Comparison of ENCODE assay signal across 23 cellular contexts in genomic region chr22:20099099-20099711, GRCh38. TPM values are rescaled to one million over a fixed set of nuclear protein-coding genes. Genes with fewer than 3 reads are reported as not detected.
DNase-seq lines count a peak whose midpoint lies in the region; ATAC-seq lines count a peak whose summit lies in the region.
"Had no signal": no experiment of that assay in that cellular context is flagged by ENCODE, and none has a peak within 500 bp of the region (broad histone marks: within the 10 kb centered on the region; RNA-seq: fewer than 3 reads in every experiment).

No MANE protein-coding gene starts in this region.

- H3K36me3 ChIP-seq in aorta (ENCODE audit: control insufficient read depth in 1 of 2, insufficient read depth in 2 of 2, low read length in 1 of 2): peaks cover 4 to 6% of the 10 kb centered on the region in 2 donors

- no peak for ATAC-seq in stimulated activated naive CD8-positive, alpha-beta T cell treated with anti-CD3 and anti-CD28 coated beads, Interleukin-15, amount 100 ng/mL, for 72 hours
- no peak for ATAC-seq in activated naive CD8-positive, alpha-beta T cell treated with anti-CD3 and anti-CD28 coated beads, Interleukin-2, amount 10 ng/mL, durations not matched to agents 7 days and 5 days (ENCODE audit: low read depth)
- ATAC-seq in aorta (ENCODE audit: low FRiP score): no peak
- ATAC-seq: PC-3; stimulated activated naive B cell treated with anti-CD40 and anti-IgM and Interleukin-4, amounts not matched to agents 10 μg/mL and 1 μg/mL and 100 μg/mL, for 72 hours had no signal

- H3K27me3 Mint-ChIP-seq in stimulated activated naive CD8-positive, alpha-beta T cell treated with anti-CD3 and anti-CD28 coated beads, Interleukin-15, Interleukin-2, amounts not matched to agents 100 ng/mL and 50 ng/mL, for 24 hours: no peaks in the 10 kb centered on the region
- no peaks in the 10 kb centered on the region for H3K27me3 Mint-ChIP-seq in stimulated activated naive CD8-positive, alpha-beta T cell treated with anti-CD3 and anti-CD28 coated beads, Interleukin-15, amount 100 ng/mL, for 72 hours
- no peaks in the 10 kb centered on the region for H3K27me3 Mint-ChIP-seq in activated naive CD8-positive, alpha-beta T cell treated with anti-CD3 and anti-CD28 coated beads, Interleukin-2, amount 10 ng/mL, durations not matched to agents 7 days and 5 days
- H3K27me3 Mint-ChIP-seq: progenitor cell of endocrine pancreas; stimulated activated naive B cell treated with anti-CD40 and anti-IgM and Interleukin-4, amounts not matched to agents 10 μg/mL and 1 μg/mL and 100 μg/mL, for 72 hours; type B pancreatic cell had no signal

- H3K27me3 ChIP-seq in aorta (ENCODE audit: control insufficient read depth in 1 of 2, insufficient read depth in 2 of 2, low read length in 1 of 2): no peaks in the 10 kb centered on the region
- H3K27me3 ChIP-seq: dorsolateral prefrontal cortex, esophagus squamous epithelium had no signal

- no peak overlapping the region for H3K4me3 Mint-ChIP-seq in stimulated activated naive CD8-positive, alpha-beta T cell treated with anti-CD3 and anti-CD28 coated beads, Interleukin-15, Interleukin-2, amounts not matched to agents 100 ng/mL and 50 ng/mL, for 24 hours
- H3K4me3 Mint-ChIP-seq in stimulated activated naive CD8-positive, alpha-beta T cell treated with anti-CD3 and anti-CD28 coated beads, Interleukin-15, amount 100 ng/mL, for 72 hours: no peak overlapping the region
- peak overlapping the region; percentile 71 for H3K4me3 Mint-ChIP-seq in activated naive CD8-positive, alpha-beta T cell treated with anti-CD3 and anti-CD28 coated beads, Interleukin-2, amount 10 ng/mL, durations not matched to agents 7 days and 5 days
- H3K4me3 Mint-ChIP-seq: nephron progenitor cell; stimulated activated naive B cell treated with anti-CD40 and anti-IgM and Interleukin-4, amounts not matched to agents 10 μg/mL and 1 μg/mL and 100 μg/mL, for 72 hours; type B pancreatic cell had no signal

- H3K27ac ChIP-seq in aorta (ENCODE audit: low read depth in 1 of 2, low read length in 2 of 2): no peak overlapping the region
- H3K27ac ChIP-seq: esophagus squamous epithelium, GM23248, HL-60, SK-N-MC had no signal

- WGBS in aorta, 2 donors: 93 to 94% methylated on average over 6 of the region's 6 CpGs

- no peaks in the 10 kb centered on the region for H3K4me1 ChIP-seq in aorta (ENCODE audit: control insufficient read depth in 1 of 2, insufficient read depth in 2 of 2, low read length in 2 of 2)
- H3K4me1 ChIP-seq: esophagus squamous epithelium had no signal

- POLR2A ChIA-PET in activated naive CD8-positive, alpha-beta T cell treated with anti-CD3 and anti-CD28 coated beads, Interleukin-2, amount 10 ng/mL, durations not matched to agents 7 days and 5 days (lab: Charles Lee): interaction anchor here (1.1 kb wide), 1 partner anchor 18 kb away, joined by 3 read pairs; the partner anchor contains the start of gene TRMT2A

- H3K27ac Mint-ChIP-seq in stimulated activated naive CD8-positive, alpha-beta T cell treated with anti-CD3 and anti-CD28 coated beads, Interleukin-15, Interleukin-2, amounts not matched to agents 100 ng/mL and 50 ng/mL, for 24 hours: peak overlapping the region; percentile 90
- peak overlapping the region in 1 of 2 donors; percentile 36 for H3K27ac Mint-ChIP-seq in stimulated activated naive CD8-positive, alpha-beta T cell treated with anti-CD3 and anti-CD28 coated beads, Interleukin-15, amount 100 ng/mL, for 72 hours
- H3K27ac Mint-ChIP-seq in activated naive CD8-positive, alpha-beta T cell treated with anti-CD3 and anti-CD28 coated beads, Interleukin-2, amount 10 ng/mL, durations not matched to agents 7 days and 5 days: peak overlapping the region; percentile 85
- H3K27ac Mint-ChIP-seq: nephron progenitor cell; progenitor cell of endocrine pancreas; stimulated activated naive B cell treated with anti-CD40 and anti-IgM and Interleukin-4, amounts not matched to agents 10 μg/mL and 1 μg/mL and 100 μg/mL, for 72 hours; type B pancreatic cell had no signal

- DNase-seq in stimulated activated naive CD8-positive, alpha-beta T cell treated with anti-CD3 and anti-CD28 coated beads, Interleukin-15, amount 100 ng/mL, for 72 hours: no peak
- DNase-seq in activated naive CD8-positive, alpha-beta T cell treated with anti-CD3 and anti-CD28 coated beads, Interleukin-2, amount 10 ng/mL, durations not matched to agents 7 days and 5 days: no peak
- DNase-seq in aorta (peak; percentile 12 to 59), NCI-H69 (lab: John Stamatoyannopoulos, UW) (no peak), CD1c-positive myeloid dendritic cell (ENCODE audit: extremely low spot score) (no peak)
- DNase-seq: activated CD8-positive, alpha-beta memory T cell treated with anti-CD3 and anti-CD28 coated beads for 24 hours; DMS 273 treated with DMSO at 0.1 percent for 48 hours; esophagus squamous epithelium; GM23248; KBM-7; mammary epithelial cell; NCI-H1092 treated with DMSO at 0.1 percent for 48 hours; NCI-H526 treated with DMSO at 0.1 percent for 48 hours; nephron progenitor cell; PC-3; stimulated activated naive B cell treated with anti-CD40 and anti-IgM and Interleukin-4, amounts not matched to agents 10 μg/mL and 1 μg/mL and 100 μg/mL, for 72 hours had no signal

- no peaks in the 10 kb centered on the region for H3K9me3 ChIP-seq in aorta (ENCODE audit: control insufficient read depth, low read length)
- H3K9me3 ChIP-seq: esophagus squamous epithelium had no signal

- intact Hi-C loops in aorta (cut with DNase I): no loop called here

- H3K9me3 Mint-ChIP-seq in stimulated activated naive CD8-positive, alpha-beta T cell treated with anti-CD3 and anti-CD28 coated beads, Interleukin-15, Interleukin-2, amounts not matched to agents 100 ng/mL and 50 ng/mL, for 24 hours: no peaks in the 10 kb centered on the region
- peaks cover 8 to 12% of the 10 kb centered on the region in 2 donors for H3K9me3 Mint-ChIP-seq in stimulated activated naive CD8-positive, alpha-beta T cell treated with anti-CD3 and anti-CD28 coated beads, Interleukin-15, amount 100 ng/mL, for 72 hours
- H3K9me3 Mint-ChIP-seq in activated naive CD8-positive, alpha-beta T cell treated with anti-CD3 and anti-CD28 coated beads, Interleukin-2, amount 10 ng/mL, durations not matched to agents 7 days and 5 days: peaks cover 3% of the 10 kb centered on the region
- H3K9me3 Mint-ChIP-seq: type B pancreatic cell had no signal

- H3K4me3 ChIP-seq in aorta (ENCODE audit: low read length in 2 of 2): no peak overlapping the region
- H3K4me3 ChIP-seq: dorsolateral prefrontal cortex, esophagus squamous epithelium, GM23248, SK-N-MC had no signal

- peaks cover 86% of the 10 kb centered on the region for H3K36me3 Mint-ChIP-seq in stimulated activated naive CD8-positive, alpha-beta T cell treated with anti-CD3 and anti-CD28 coated beads, Interleukin-15, Interleukin-2, amounts not matched to agents 100 ng/mL and 50 ng/mL, for 24 hours (ENCODE audit: low read depth)
- peaks cover 58% of the 10 kb centered on the region for H3K36me3 Mint-ChIP-seq in activated naive CD8-positive, alpha-beta T cell treated with anti-CD3 and anti-CD28 coated beads, Interleukin-2, amount 10 ng/mL, durations not matched to agents 7 days and 5 days

- peaks cover 73% of the 10 kb centered on the region for H3K4me1 Mint-ChIP-seq in stimulated activated naive CD8-positive, alpha-beta T cell treated with anti-CD3 and anti-CD28 coated beads, Interleukin-15, Interleukin-2, amounts not matched to agents 100 ng/mL and 50 ng/mL, for 24 hours (ENCODE audit: low read depth)
- H3K4me1 Mint-ChIP-seq in stimulated activated naive CD8-positive, alpha-beta T cell treated with anti-CD3 and anti-CD28 coated beads, Interleukin-15, amount 100 ng/mL, for 72 hours: peaks cover 92% of the 10 kb centered on the region
- H3K4me1 Mint-ChIP-seq in activated naive CD8-positive, alpha-beta T cell treated with anti-CD3 and anti-CD28 coated beads, Interleukin-2, amount 10 ng/mL, durations not matched to agents 7 days and 5 days: peaks cover 49% of the 10 kb centered on the region
- H3K4me1 Mint-ChIP-seq: nephron progenitor cell had no signal

RNA-seq across cellular contexts. Expression of gene RANBP1, which starts 16.7 kb away (rescaled TPM):
- 100 to 1,000 TPM; 190 to 203 TPM for total RNA-seq in activated naive CD8-positive, alpha-beta T cell treated with anti-CD3 and anti-CD28 coated beads, Interleukin-2, amount 10 ng/mL, durations not matched to agents 7 days and 5 days
- 10 to 100 TPM; 49.8 to 54.7 TPM for total RNA-seq in aorta
- 10 to 100 TPM; 57.6 to 75.0 TPM for polyA plus RNA-seq in aorta

RNA-seq across cellular contexts. Expression of gene TRMT2A, which starts 17.8 kb away (rescaled TPM):
- 100 to 1,000 TPM; 107 to 118 TPM for total RNA-seq in activated naive CD8-positive, alpha-beta T cell treated with anti-CD3 and anti-CD28 coated beads, Interleukin-2, amount 10 ng/mL, durations not matched to agents 7 days and 5 days
- total RNA-seq in aorta: 10 to 100 TPM; 42.5 to 49.8 TPM
- polyA plus RNA-seq in aorta: 100 to 1,000 TPM in 1 of 2 donors, 10 to 100 TPM in 1; 15.9 to 152 TPM

RNA-seq across cellular contexts. Expression of gene DGCR8, which starts 19.2 kb away (rescaled TPM):
- total RNA-seq in activated naive CD8-positive, alpha-beta T cell treated with anti-CD3 and anti-CD28 coated beads, Interleukin-2, amount 10 ng/mL, durations not matched to agents 7 days and 5 days: 10 to 100 TPM; 54.3 to 54.5 TPM
- total RNA-seq in aorta: 10 to 100 TPM; 31.9 to 43.9 TPM
- 10 to 100 TPM in 1 of 2 donors, 1 to 10 TPM in 1; 5.5 to 22.5 TPM for polyA plus RNA-seq in aorta

RNA-seq across cellular contexts. Expression of gene ZDHHC8, which starts 32.4 kb away (rescaled TPM):
- 10 to 100 TPM; 64.1 to 66.9 TPM for total RNA-seq in activated naive CD8-positive, alpha-beta T cell treated with anti-CD3 and anti-CD28 coated beads, Interleukin-2, amount 10 ng/mL, durations not matched to agents 7 days and 5 days
- total RNA-seq in aorta: 10 to 100 TPM; 56.0 to 71.9 TPM
- polyA plus RNA-seq in aorta: 10 to 100 TPM in 1 of 2 donors, 1 to 10 TPM in 1; 6.3 to 37.1 TPM

RNA-seq across cellular contexts. Expression of gene CCDC188, which starts 51.6 kb away (rescaled TPM):
- under 1 TPM in 1 of 2 experiments, not detected in 1; 0.51 TPM for total RNA-seq in activated naive CD8-positive, alpha-beta T cell treated with anti-CD3 and anti-CD28 coated beads, Interleukin-2, amount 10 ng/mL, durations not matched to agents 7 days and 5 days
- 1 to 10 TPM in 1 of 2 donors, under 1 TPM in 1; 0.78 to 4.0 TPM for total RNA-seq in aorta
- not detected for polyA plus RNA-seq in aorta
- total RNA-seq: bronchial epithelial cell, PC-3 had no signal

Comparison
In these comparisons a context has a peak if more than half of its experiments do, and no peak if none do; other contexts are left out.
1. DNase-seq: peak in aorta (2 of 2); none in stimulated activated naive CD8-positive, alpha-beta T cell treated with anti-CD3 and anti-CD28 coated beads, Interleukin-15, amount 100 ng/mL, for 72 hours (0 of 2), activated naive CD8-positive, alpha-beta T cell treated with anti-CD3 and anti-CD28 coated beads, Interleukin-2, amount 10 ng/mL, durations not matched to agents 7 days and 5 days (single experiment), NCI-H69 (single experiment) and CD1c-positive myeloid dendritic cell (single experiment).